Comparison of ENCODE assay signal across 8 cellular contexts in genomic region chr10:43105119-43105792, GRCh38. TPM values are rescaled to one million over a fixed set of nuclear protein-coding genes. Genes with fewer than 3 reads are reported as not detected.
DNase-seq lines count a peak whose midpoint lies in the region; ATAC-seq and TF ChIP-seq lines count a peak whose summit lies in the region.

No MANE protein-coding gene starts in this region.

- peak; percentile 42 to 47 for DNase-seq in NCI-H2081 (lab: John Stamatoyannopoulos, UW)
- no peak for DNase-seq in NCI-H2081 treated with DMSO at 0.1 percent for 48 hours (lab: John Stamatoyannopoulos, UW)
- peak; percentile 12 for DNase-seq in NCI-H2029 treated with DMSO at 0.1 percent for 48 hours (lab: John Stamatoyannopoulos, UW)
- peak; percentile 55 to 61 (median 58) for DNase-seq in activated CD4-positive, CD25-positive, alpha-beta regulatory T cell (lab: John Stamatoyannopoulos, UW)
- peak in 54 of 61 donors; percentile 4 to 75 (median 44) for DNase-seq in caudate nucleus (lab: John Stamatoyannopoulos, UW)
- DNase-seq in islet precursor cell: peak; percentile 90
- peak; percentile 95 for DNase-seq in spleen

- no peaks in the 10 kb centered on the region for H3K9me3 ChIP-seq in spleen

- intact Hi-C loops in spleen (cut with DNase I; ENCODE audit: low total_unique reads): loop anchor here (5.0 kb wide), 1 partner anchor 233 kb away; no protein-coding TSS in a partner anchor

- peaks cover 11 to 34% (median 25%) of the 10 kb centered on the region in 6 donors for H3K4me1 ChIP-seq in spleen

- no peaks in the 10 kb centered on the region for H3K36me3 ChIP-seq in spleen

- ATAC-seq in HG02852 (IDR thresholded peaks at IDR 0.05; ENCODE audit: unreplicated experiment): peak; percentile 80

- 0 to 1% (median 1%) methylated on average over 21 to 64 of the region's 64 CpGs for whole genome bisulfite sequencing in spleen, 5 donors

- TF ChIP-seq POLR2A in spleen (IDR thresholded peaks at IDR 0.05): no peak

- peak; percentile 97 to 100 (median 99) for TF ChIP-seq CTCF in spleen (IDR thresholded peaks at IDR 0.05 in 8 of 11, conservative IDR thresholded peaks at IDR 0.05 in 3 of 11)

- peaks cover 0 to 46% (median 21%) of the 10 kb centered on the region in 7 donors for H3K27me3 ChIP-seq in spleen (replicated peaks in 1 of 7)

- H3K27ac ChIP-seq in caudate nucleus (ENCODE audit: low read depth, low read length) (no peak overlapping the region), spleen (peak overlapping the region in 1 of 8 donors; percentile 33)

- H3K4me3 ChIP-seq in spleen: peak overlapping the region; percentile 40 to 75 (median 61)

RNA-seq across cellular contexts. Expression of gene RET, which starts 28.4 kb away (rescaled TPM):
- under 1 TPM in 5 of 7 donors, not detected in 2; 0.30 to 0.54 (median 0.34) TPM for total RNA-seq in spleen
- under 1 TPM; 0.02 to 0.11 (median 0.10) TPM for polyA plus RNA-seq in spleen

RNA-seq across cellular contexts. Expression of gene CSGALNACT2, which starts 33.0 kb away (rescaled TPM):
- 10 to 100 TPM; 29.8 to 77.1 (median 41.9) TPM for total RNA-seq in spleen
- polyA plus RNA-seq in spleen: 10 to 100 TPM in 1 of 3 donors, 1 to 10 TPM in 2; 8.1 to 10.1 (median 8.5) TPM
